8 cellular contexts compared by ENCODE assay signal in genomic region chr10:49942339-49942705, GRCh38. TPM values are rescaled to one million over a fixed set of nuclear protein-coding genes. Genes with fewer than 3 reads are reported as not detected.
DNase-seq lines count a peak whose midpoint lies in the region; ATAC-seq and TF ChIP-seq lines count a peak whose summit lies in the region.
"Not testable (repeated sequence)": the region's sequence is repeated elsewhere in the genome, so short reads cannot be mapped to it uniquely, and the experiment has no call there.

No MANE protein-coding gene starts in this region.

- not testable (repeated sequence) for H3K9me3 ChIP-seq in GM23248 (ENCODE audit: low read depth); HUES48 (ENCODE audit: control insufficient read depth, insufficient read depth, low read length); mammary epithelial cell (replicated peaks; ENCODE audit: insufficient read depth, low read length); right cardiac atrium (ENCODE audit: control insufficient read depth, low read length); thoracic aorta

- peaks cover 16% of the 10 kb centered on the region for H3K36me3 Mint-ChIP-seq in T-helper 2 cell treated with Interferon-gamma antibody and Interleukin-4, amounts not matched to agents 5 μg/mL and 100 μg/mL, for 36 hours (ENCODE audit: low read depth)
- H3K36me3 Mint-ChIP-seq in natural killer cell treated with Interleukin-12 subunit alpha and Interleukin-12 subunit beta and Interleukin-15 and Interleukin-18, amount 100 ng/mL, for 72 hours = peaks cover 11% of the 10 kb centered on the region

- peak overlapping the region; percentile 97 for H3K4me2 ChIP-seq in GM23248 (ENCODE audit: unreplicated experiment)
- peak overlapping the region; percentile 83 for H3K4me2 ChIP-seq in mammary epithelial cell (ENCODE audit: insufficient read depth, low read depth, low read length)

- peaks cover 93% of the 10 kb centered on the region for H3K79me2 ChIP-seq in GM23248 (ENCODE audit: insufficient read depth)
- H3K79me2 ChIP-seq in mammary epithelial cell (ENCODE audit: insufficient read depth, low read length) = peaks cover 74% of the 10 kb centered on the region

- WGBS in GM23248 (ENCODE audit: low coverage in 1 of 2, low lambda C conversion rate in 2 of 2, missing lambda C conversion rate in 2 of 2), 2 experiments = 1 to 2% methylated on average over 12 of the region's 12 CpGs
- WGBS in mammary epithelial cell (ENCODE audit: low coverage, missing lambda C conversion rate) = 1% methylated on average over 9 of the region's 12 CpGs
- under 1% methylated on average over 12 of the region's 12 CpGs for WGBS in right cardiac atrium

- H3K4me3 ChIP-seq in GM23248 = peak overlapping the region; percentile 100
- H3K4me3 ChIP-seq in HUES48 (ENCODE audit: low read depth, low read length) = peak overlapping the region; percentile 94
- peak overlapping the region; percentile 73 to 93 (median 92) for H3K4me3 ChIP-seq in mammary epithelial cell (replicated peaks in 1 of 3; ENCODE audit: insufficient read depth in 1 of 3, low read depth in 2 of 3, low read length in 3 of 3)
- H3K4me3 ChIP-seq in right cardiac atrium (ENCODE audit: low read length) = peak overlapping the region; percentile 69
- H3K4me3 ChIP-seq in thoracic aorta = peak overlapping the region; percentile 84

- not testable (repeated sequence) for H3K27me3 Mint-ChIP-seq in T-helper 2 cell treated with Interferon-gamma antibody and Interleukin-4, amounts not matched to agents 5 μg/mL and 100 μg/mL, for 36 hours (ENCODE audit: low read depth); natural killer cell treated with Interleukin-12 subunit alpha and Interleukin-12 subunit beta and Interleukin-15 and Interleukin-18, amount 100 ng/mL, for 72 hours

- H2AFZ ChIP-seq in GM23248 = peak overlapping the region; percentile 84
- peak overlapping the region; percentile 88 for H2AFZ ChIP-seq in mammary epithelial cell (ENCODE audit: low read depth, low read length)

- not testable (repeated sequence) for TF ChIP-seq CTCF in mammary epithelial cell (conservative IDR thresholded peaks at IDR 0.05 in 1 of 2, IDR thresholded peaks at IDR 0.05 in 1 of 2; ENCODE audit: extremely low read depth in 1 of 2, insufficient read depth in 1 of 2, low read depth in 1 of 2, low read length in 2 of 2); thoracic aorta (IDR thresholded peaks at IDR 0.05)

- not testable (repeated sequence) for H3K36me3 ChIP-seq in GM23248 (ENCODE audit: low read depth); HUES48 (ENCODE audit: control insufficient read depth, insufficient read depth, low read length); mammary epithelial cell (ENCODE audit: insufficient read depth, low read length); thoracic aorta

- peaks cover 20% of the 10 kb centered on the region for H3K4me1 Mint-ChIP-seq in T-helper 2 cell treated with Interferon-gamma antibody and Interleukin-4, amounts not matched to agents 5 μg/mL and 100 μg/mL, for 36 hours (ENCODE audit: low read depth)
- H3K4me1 Mint-ChIP-seq in natural killer cell treated with Interleukin-12 subunit alpha and Interleukin-12 subunit beta and Interleukin-15 and Interleukin-18, amount 100 ng/mL, for 72 hours (ENCODE audit: low read depth in 2 of 2) = peaks cover 20 to 26% of the 10 kb centered on the region in 2 donors

- in situ Hi-C loops in GM23248 (cut with MboI); mammary epithelial cell (cut with MboI; ENCODE audit: low sequenced_read_pairs in 2 of 2): not testable (repeated sequence)

- intact Hi-C loops in mammary epithelial cell (cut with micrococcal nuclease) = loop anchor here (5.0 kb wide), 1 partner anchor 350 kb away; no protein-coding TSS in a partner anchor
- intact Hi-C loops in right cardiac atrium (cut with DNase I) = not testable (repeated sequence)

- not testable (repeated sequence) for H4K20me1 ChIP-seq in GM23248 (ENCODE audit: insufficient read depth); mammary epithelial cell (ENCODE audit: insufficient read depth, low read length)

- H3K9me3 Mint-ChIP-seq in T-helper 2 cell treated with Interferon-gamma antibody and Interleukin-4, amounts not matched to agents 5 μg/mL and 100 μg/mL, for 36 hours; natural killer cell treated with Interleukin-12 subunit alpha and Interleukin-12 subunit beta and Interleukin-15 and Interleukin-18, amount 100 ng/mL, for 72 hours: not testable (repeated sequence)

- H3K27me3 ChIP-seq in GM23248 (replicated peaks; ENCODE audit: insufficient read depth); HUES48 (ENCODE audit: control insufficient read depth, insufficient read depth, low read length); mammary epithelial cell (ENCODE audit: insufficient read depth, low read length); right cardiac atrium (ENCODE audit: control insufficient read depth, insufficient read depth); thoracic aorta (replicated peaks; ENCODE audit: insufficient read depth): not testable (repeated sequence)

- peak overlapping the region; percentile 87 for H3K27ac Mint-ChIP-seq in T-helper 2 cell treated with Interferon-gamma antibody and Interleukin-4, amounts not matched to agents 5 μg/mL and 100 μg/mL, for 36 hours
- peak overlapping the region; percentile 82 to 93 for H3K27ac Mint-ChIP-seq in natural killer cell treated with Interleukin-12 subunit alpha and Interleukin-12 subunit beta and Interleukin-15 and Interleukin-18, amount 100 ng/mL, for 72 hours

- H3K27ac ChIP-seq in GM23248 = peak overlapping the region; percentile 59
- H3K27ac ChIP-seq in HUES48 (ENCODE audit: low read depth, low read length) = peak overlapping the region; percentile 85
- H3K27ac ChIP-seq in mammary epithelial cell (ENCODE audit: insufficient read depth, low read depth, low read length) = peak overlapping the region; percentile 82
- H3K27ac ChIP-seq in right cardiac atrium (ENCODE audit: low read length) = peak overlapping the region; percentile 74
- H3K27ac ChIP-seq in thoracic aorta = peak overlapping the region; percentile 30 to 60

- peak overlapping the region; percentile 98 for H3K9ac ChIP-seq in GM23248
- H3K9ac ChIP-seq in HUES48 (ENCODE audit: low read depth, low read length) = peak overlapping the region; percentile 87
- H3K9ac ChIP-seq in mammary epithelial cell (ENCODE audit: insufficient read depth, low read length) = peak overlapping the region; percentile 90

- DNase-seq in EL (peak; percentile 7), GM23248 (peak; percentile 28), mammary epithelial cell (peak; percentile 6)
- not testable (repeated sequence) for DNase-seq in T-helper 2 cell treated with Interferon-gamma antibody and Interleukin-4, amounts not matched to agents 5 μg/mL and 100 μg/mL, for 36 hours (ENCODE audit: low spot score); right cardiac atrium; natural killer cell treated with Interleukin-12 subunit alpha and Interleukin-12 subunit beta and Interleukin-15 and Interleukin-18, amount 100 ng/mL, for 72 hours (ENCODE audit: low spot score); thoracic aorta (ENCODE audit: low spot score)

- H3K4me3 Mint-ChIP-seq in T-helper 2 cell treated with Interferon-gamma antibody and Interleukin-4, amounts not matched to agents 5 μg/mL and 100 μg/mL, for 36 hours = peak overlapping the region; percentile 100
- peak overlapping the region; percentile 98 for H3K4me3 Mint-ChIP-seq in natural killer cell treated with Interleukin-12 subunit alpha and Interleukin-12 subunit beta and Interleukin-15 and Interleukin-18, amount 100 ng/mL, for 72 hours

- BruUV-seq in mammary epithelial cell (replicated peaks; lab: Mats Ljungman, UMichigan) = TSS peak; percentile 61

- H3K9me2 ChIP-seq in GM23248 (ENCODE audit: insufficient read depth) = not testable (repeated sequence)

- not testable (repeated sequence) for H3F3A ChIP-seq in GM23248 (ENCODE audit: insufficient read depth)

- peaks cover 13% of the 10 kb centered on the region for H3K4me1 ChIP-seq in GM23248 (ENCODE audit: insufficient read depth)
- H3K4me1 ChIP-seq in HUES48 (ENCODE audit: control insufficient read depth, insufficient read depth, low read length); mammary epithelial cell (ENCODE audit: insufficient read depth, low read length); right cardiac atrium (ENCODE audit: control insufficient read depth, insufficient read depth, low read length): not testable (repeated sequence)
- peaks cover 12 to 21% of the 10 kb centered on the region in 2 donors for H3K4me1 ChIP-seq in thoracic aorta (ENCODE audit: control insufficient read depth in 1 of 2, low read depth in 2 of 2)

- CTCF ChIA-PET in mammary epithelial cell (lab: Charles Lee; ENCODE audit: low non-redundant PET) = not testable (repeated sequence)

- ATAC-seq in right cardiac atrium = peak; percentile 21 to 33
- peak; percentile 12 to 39 for ATAC-seq in natural killer cell treated with Interleukin-12 subunit alpha and Interleukin-12 subunit beta and Interleukin-15 and Interleukin-18, amount 100 ng/mL, for 72 hours
- not testable (repeated sequence) for ATAC-seq in thoracic aorta (ENCODE audit: insufficient number of reproducible peaks, low FRiP score, low read depth)

- dilution Hi-C loops in mammary epithelial cell (cut with HindIII; ENCODE audit: low sequenced_read_pairs) = not testable (repeated sequence)

RNA-seq across cellular contexts. Expression of gene TIMM23B, which starts 0.5 kb away (rescaled TPM):
- total RNA-seq in GM23248 (2014; rRNA removed; shearing (Covaris generic)) = 13.3 and 16.1 TPM in 2 replicates
- 15.1 and 15.3 TPM in 2 replicates for polyA plus RNA-seq in GM23248 (2016; fragmentation: Nextera tagmentation; extraction: Ambion mirVana)
- total RNA-seq in mammary epithelial cell = 10 to 100 TPM; 24.2 to 27.1 TPM
- 7.2 TPM for polyA plus RNA-seq in mammary epithelial cell
- 12.8 TPM for polyA minus RNA-seq in mammary epithelial cell
- total RNA-seq in right cardiac atrium = 10 to 100 TPM; 13.7 to 17.9 (median 16.3) TPM
- 19.2 TPM for polyA plus RNA-seq in right cardiac atrium
- total RNA-seq in natural killer cell treated with Interleukin-12 subunit alpha and Interleukin-12 subunit beta and Interleukin-15 and Interleukin-18, amount 100 ng/mL, for 72 hours = 10 to 100 TPM; 24.1 to 51.8 TPM
- 10 to 100 TPM; 22.7 to 48.1 TPM for total RNA-seq in thoracic aorta

RNA-seq across cellular contexts. Expression of gene PARG, which starts 0.5 kb away (rescaled TPM):
- 23.0 and 26.0 TPM in 2 replicates for total RNA-seq in GM23248 (2014; rRNA removed; shearing (Covaris generic))
- polyA plus RNA-seq in GM23248 (2016; fragmentation: Nextera tagmentation; extraction: Ambion mirVana) (15.0 and 16.5 TPM in 2 replicates), mammary epithelial cell (11.9 TPM), right cardiac atrium (6.7 TPM)
- total RNA-seq in mammary epithelial cell (10 to 100 TPM; 30.3 to 31.0 TPM), right cardiac atrium (10 to 100 TPM; 22.9 to 26.2 (median 25.5) TPM), thoracic aorta (10 to 100 TPM; 24.0 to 62.9 TPM)
- polyA minus RNA-seq in mammary epithelial cell = 19.3 TPM
- total RNA-seq in natural killer cell treated with Interleukin-12 subunit alpha and Interleukin-12 subunit beta and Interleukin-15 and Interleukin-18, amount 100 ng/mL, for 72 hours = 10 to 100 TPM; 37.2 to 47.0 TPM

RNA-seq across cellular contexts. Expression of gene AGAP6, which starts 45.9 kb away (rescaled TPM):
- total RNA-seq in GM23248 (2014; rRNA removed; shearing (Covaris generic)) = 4.9 and 6.4 TPM in 2 replicates
- polyA plus RNA-seq in GM23248 (2016; fragmentation: Nextera tagmentation; extraction: Ambion mirVana) (3.1 and 4.7 TPM in 2 replicates), mammary epithelial cell (7.1 TPM), right cardiac atrium (5.1 TPM)
- total RNA-seq in mammary epithelial cell (10 to 100 TPM in 1 of 2 donors, 1 to 10 TPM in 1; 4.0 to 13.7 TPM), right cardiac atrium (1 to 10 TPM; 4.2 to 9.5 (median 4.7) TPM), thoracic aorta (10 to 100 TPM; 18.8 to 26.9 TPM)
- 3.3 TPM for polyA minus RNA-seq in mammary epithelial cell
- 10 to 100 TPM; 17.9 to 46.1 TPM for total RNA-seq in natural killer cell treated with Interleukin-12 subunit alpha and Interleukin-12 subunit beta and Interleukin-15 and Interleukin-18, amount 100 ng/mL, for 72 hours
